ENCODE assay signal across 11 cellular contexts in genomic region chr20:20549699-20550098, GRCh38.
DNase-seq lines count a peak whose midpoint lies in the region; ATAC-seq, FAIRE-seq and TF ChIP-seq lines count a peak whose summit lies in the region.
"Had no signal": no experiment of that assay in that cellular context is flagged by ENCODE, and none has a peak within 500 bp of the region (broad histone marks: within the 10 kb centered on the region; RNA-seq: fewer than 3 reads in every experiment).

No MANE protein-coding gene starts in this region.

- CTCF ChIA-PET in BJ (lab: Yijun Ruan, JAX), result interaction anchor here (0.8 to 1.9 kb wide), 3 partner anchors 10 to 462 kb away, joined by 3 to 6 read pairs (median 3); no protein-coding TSS in a partner anchor
- CTCF ChIA-PET in naive thymus-derived CD4-positive, alpha-beta T cell (lab: Charles Lee), result no interaction called here

- POLR2A ChIA-PET in BJ (lab: Charles Lee), result no interaction called here
- POLR2A ChIA-PET in naive thymus-derived CD4-positive, alpha-beta T cell (lab: Charles Lee), result no interaction called here

- dilution Hi-C loops in keratinocyte (cut with MboI; ENCODE audit: extremely low pct_ligation_motif_present, low sequenced_read_pairs), result no loop called here

- H3K27me3 ChIP-seq in BJ (ENCODE audit: control insufficient read depth, insufficient read depth, low read length) (no peaks in the 10 kb centered on the region), keratinocyte (ENCODE audit: control insufficient read depth, extremely low read depth, insufficient read depth, low read length) (no peaks in the 10 kb centered on the region), H7 (ENCODE audit: control insufficient read depth, insufficient read depth, low read length) (no peaks in the 10 kb centered on the region), esophagus muscularis mucosa (no peaks in the 10 kb centered on the region)
- no peaks in the 10 kb centered on the region for H3K27me3 ChIP-seq in naive thymus-derived CD4-positive, alpha-beta T cell (ENCODE audit: control insufficient read depth in 2 of 2, insufficient read depth in 2 of 2, low read length in 2 of 2)

- H3K9me1 ChIP-seq in keratinocyte (ENCODE audit: control insufficient read depth, extremely low read depth, insufficient read depth, low read length), result no peaks in the 10 kb centered on the region

- H3K9me3 ChIP-seq in keratinocyte (ENCODE audit: control insufficient read depth, low read depth, low read length) (no peaks in the 10 kb centered on the region), esophagus muscularis mucosa (no peaks in the 10 kb centered on the region)
- no peaks in the 10 kb centered on the region for H3K9me3 ChIP-seq in naive thymus-derived CD4-positive, alpha-beta T cell (ENCODE audit: control insufficient read depth in 2 of 3, low read length in 3 of 3)

- H3K4me1 ChIP-seq in keratinocyte (ENCODE audit: control insufficient read depth, extremely low read depth, insufficient read depth, low read length) (peaks cover 40% of the 10 kb centered on the region), esophagus muscularis mucosa (no peaks in the 10 kb centered on the region)
- H3K4me1 ChIP-seq in naive thymus-derived CD4-positive, alpha-beta T cell (ENCODE audit: control insufficient read depth in 2 of 2, insufficient read depth in 2 of 2, low read length in 2 of 2), result peaks cover 0 to 5% of the 10 kb centered on the region in 2 donors

- H3K4me2 ChIP-seq in keratinocyte (ENCODE audit: control insufficient read depth, extremely low read depth, insufficient read depth, low read depth, low read length), result peak overlapping the region; percentile 71

- no peak overlapping the region for H3K4me3 Mint-ChIP-seq in naive thymus-derived CD4-positive, alpha-beta T cell

- H3K9ac ChIP-seq in keratinocyte (ENCODE audit: control insufficient read depth, extremely low read depth, insufficient read depth, low read length), result peak overlapping the region; percentile 77

- no peak for TF ChIP-seq POLR2A in esophagus muscularis mucosa (IDR thresholded peaks at IDR 0.05; ENCODE audit: low read depth)

- H3K36me3 ChIP-seq in BJ (ENCODE audit: control insufficient read depth, insufficient read depth, low read length), result no peaks in the 10 kb centered on the region
- no peaks in the 10 kb centered on the region for H3K36me3 ChIP-seq in keratinocyte (ENCODE audit: control insufficient read depth in 2 of 2, extremely low read depth in 1 of 2, insufficient read depth in 2 of 2, low read length in 2 of 2)
- peaks cover 0 to 15% (median 0%) of the 10 kb centered on the region in 3 experiments for H3K36me3 ChIP-seq in naive thymus-derived CD4-positive, alpha-beta T cell (ENCODE audit: control insufficient read depth in 2 of 3, insufficient read depth in 3 of 3, low read length in 3 of 3)
- H3K36me3 ChIP-seq in H7 (replicated peaks; ENCODE audit: control insufficient read depth, insufficient read depth, low read length), result no peaks in the 10 kb centered on the region
- H3K36me3 ChIP-seq in esophagus muscularis mucosa, result peaks cover 0 to 37% (median 12%) of the 10 kb centered on the region in 4 donors

- no peak overlapping the region for H3K27ac Mint-ChIP-seq in naive thymus-derived CD4-positive, alpha-beta T cell

- H3K79me2 ChIP-seq in keratinocyte (ENCODE audit: control insufficient read depth, insufficient read depth, low read length), result no peaks in the 10 kb centered on the region

- no peak for TF ChIP-seq EP300 in esophagus muscularis mucosa (IDR thresholded peaks at IDR 0.05)

- H3K9me3 Mint-ChIP-seq in naive thymus-derived CD4-positive, alpha-beta T cell, result no peaks in the 10 kb centered on the region

- no peak for ATAC-seq in naive thymus-derived CD4-positive, alpha-beta T cell
- ATAC-seq: K562 had no signal

- 96% methylated on average over 1 of the region's 1 CpG for WGBS in esophagus muscularis mucosa

- DNase-seq in BJ (ENCODE audit: low read depth) (peak; percentile 23), HT1080 (ENCODE audit: low read depth) (peak; percentile 71), amniotic stem cell (lab: John Stamatoyannopoulos, UW) (peak; percentile 63), keratinocyte (ENCODE audit: low read depth, low spot score) (peak; percentile 93), H7 (no peak), esophagus muscularis mucosa (ENCODE audit: extremely low spot score) (no peak), NCI-H2107 treated with DMSO at 0.1 percent for 48 hours (lab: John Stamatoyannopoulos, UW; ENCODE audit: unreplicated experiment) (no peak)
- DNase-seq in naive thymus-derived CD4-positive, alpha-beta T cell, result no peak
- DNase-seq: activated CD4-positive, alpha-beta T cell treated with anti-CD3 and anti-CD28 coated beads, Interleukin-2, amount 50 U/mL, for 4 hours; anterior cingulate cortex had no signal

- H3K27ac ChIP-seq in keratinocyte (ENCODE audit: control insufficient read depth, insufficient read depth, low read length), result peak overlapping the region; percentile 90
- no peak overlapping the region for H3K27ac ChIP-seq in naive thymus-derived CD4-positive, alpha-beta T cell (ENCODE audit: low read depth, low read length)
- H3K27ac ChIP-seq in esophagus muscularis mucosa (replicated peaks in 1 of 4), result no peak overlapping the region

- intact Hi-C loops in naive thymus-derived CD4-positive, alpha-beta T cell (cut with micrococcal nuclease), result no loop called here
- intact Hi-C loops in esophagus muscularis mucosa (cut with DNase I), result no loop called here

- H3K27me3 Mint-ChIP-seq in naive thymus-derived CD4-positive, alpha-beta T cell, result no peaks in the 10 kb centered on the region

- H3K4me3 ChIP-seq in BJ (ENCODE audit: low read depth, low read length) (no peak overlapping the region), keratinocyte (ENCODE audit: control insufficient read depth in 2 of 3, extremely low read depth in 1 of 3, insufficient read depth in 2 of 3, low read depth in 1 of 3, low read length in 3 of 3) (peak overlapping the region in 2 of 3 experiments; percentile 34 to 40), H7 (ENCODE audit: insufficient read depth, low read depth, low read length) (no peak overlapping the region), esophagus muscularis mucosa (no peak overlapping the region)
- H3K4me3 ChIP-seq in naive thymus-derived CD4-positive, alpha-beta T cell (ENCODE audit: low read length), result no peak overlapping the region
- H3K4me3 ChIP-seq: K562 had no signal

- peak; percentile 91 for FAIRE-seq in keratinocyte (lab: Jason Lieb, UNC)
- FAIRE-seq: K562 had no signal

- no peaks in the 10 kb centered on the region for H4K20me1 ChIP-seq in keratinocyte (ENCODE audit: control insufficient read depth, extremely low read depth, insufficient read depth, low read length)

- H2AFZ ChIP-seq in keratinocyte (ENCODE audit: control insufficient read depth, low read length), result no peak overlapping the region

- H3K36me3 Mint-ChIP-seq in naive thymus-derived CD4-positive, alpha-beta T cell, result peaks cover 4 to 46% (median 30%) of the 10 kb centered on the region in 5 donors

- TF ChIP-seq CTCF in BJ (IDR thresholded peaks at IDR 0.05; ENCODE audit: insufficient read depth, low read depth, low read length) (no peak), keratinocyte (optimal IDR thresholded peaks at IDR 0.05 in 1 of 3, IDR thresholded peaks at IDR 0.05 in 1 of 3, conservative IDR thresholded peaks at IDR 0.05 in 1 of 3; ENCODE audit: extremely low read depth in 1 of 3, insufficient read depth in 2 of 3, low read length in 3 of 3) (no peak), esophagus muscularis mucosa (IDR thresholded peaks at IDR 0.05) (no peak)

- peaks cover 6 to 20% (median 11%) of the 10 kb centered on the region in 7 donors for H3K4me1 Mint-ChIP-seq in naive thymus-derived CD4-positive, alpha-beta T cell

Comparison
In these comparisons a context has a peak if more than half of its experiments do, and no peak if none do; other contexts are left out.
1. DNase-seq: peak in BJ (single experiment), HT1080 (single experiment), amniotic stem cell (single experiment) and keratinocyte (single experiment); none in naive thymus-derived CD4-positive, alpha-beta T cell (0 of 9), H7 (single experiment), esophagus muscularis mucosa (single experiment) and NCI-H2107 treated with DMSO at 0.1 percent for 48 hours (single experiment).
2. H3K4me3 ChIP-seq: peak in keratinocyte (2 of 3); none in BJ (single experiment), naive thymus-derived CD4-positive, alpha-beta T cell (single experiment), H7 (single experiment) and esophagus muscularis mucosa (0 of 4).